ENCODE assay signal across 1 cellular context in the genomic region with DNA sequence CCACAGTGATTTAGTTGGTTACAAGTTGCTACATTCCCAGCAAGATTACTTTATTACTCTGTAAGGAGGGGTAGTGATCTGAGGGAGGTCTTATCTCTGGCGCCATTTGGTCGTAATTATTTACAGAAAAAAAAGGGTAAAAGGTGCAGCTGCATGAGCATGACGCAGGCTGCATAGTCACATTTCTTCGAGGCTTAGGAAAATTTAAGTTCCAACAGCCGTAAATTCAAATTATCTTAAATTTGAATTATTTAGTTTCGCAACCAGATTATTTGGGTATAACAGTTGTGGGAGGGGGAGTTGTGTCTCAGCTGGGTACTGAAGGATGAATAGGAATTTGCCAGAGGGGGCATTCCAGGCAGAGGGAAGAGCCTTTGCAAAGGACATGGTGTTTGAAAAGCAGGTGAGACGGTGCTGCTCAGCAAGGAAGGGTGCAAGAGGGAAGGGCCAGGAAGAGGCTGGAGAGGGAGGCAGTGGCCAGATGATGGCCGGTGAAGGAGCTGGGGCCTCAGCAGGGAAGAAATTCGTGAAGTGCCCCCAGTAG.
TF ChIP-seq lines count a peak whose summit lies in the region.

No MANE protein-coding gene starts in this region.

TF ChIP-seq in endothelial cell of umbilical vein, 7 proteins besides CTCF, POLR2A, EP300 and RAD21 (continued from another document):
- TF ChIP-seq JUN (IDR thresholded peaks at IDR 0.05; ENCODE audit: borderline replicate concordance, insufficient read depth, insufficient read length, low read depth) (no peak), GATA2 (IDR thresholded peaks at IDR 0.05; ENCODE audit: insufficient read depth, insufficient read length, low read depth, low read length) (no peak)
